In the genomic region with DNA sequence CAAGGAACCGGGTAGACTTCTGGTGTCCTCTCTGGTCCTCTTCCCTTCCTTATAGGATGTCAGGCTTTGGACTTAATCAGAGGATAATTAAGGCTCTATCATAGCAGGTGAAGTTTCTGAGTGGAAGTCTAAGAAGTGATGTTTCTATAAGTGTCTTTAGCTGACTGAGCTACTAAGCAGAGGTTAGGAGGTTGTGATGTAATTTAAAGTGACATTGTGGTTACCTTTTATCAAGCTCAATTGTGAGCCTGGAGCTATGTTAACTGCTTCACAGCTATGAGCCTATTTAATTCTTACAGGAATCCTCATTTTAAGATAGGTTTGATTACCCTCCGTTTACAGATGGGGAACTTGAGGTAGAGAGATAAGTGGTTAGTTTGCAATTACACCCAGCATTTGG, we compare ENCODE assay signal across 20 cellular contexts.
"Had no signal": no experiment of that assay in that cellular context is flagged by ENCODE, and none has a peak within 500 bp of the region (broad histone marks: within the 10 kb centered on the region; RNA-seq: fewer than 3 reads in every experiment).

No MANE protein-coding gene starts in this region.

- H3K9me3 ChIP-seq: heart right ventricle, thoracic aorta, upper lobe of left lung had no signal

- DNase-seq: activated CD4-positive, alpha-beta T cell treated with anti-CD3 and anti-CD28 coated beads for 1 hour; activated gamma-delta T cell treated with Interleukin-2 at 50 U/mL for 16 hours; activated T-cell treated with anti-CD3 and anti-CD28 coated beads, Interleukin-2, amount 50 U/mL, for 1 hour; aorta; brain microvascular endothelial cell; central memory CD4-positive, alpha-beta T cell; dermis blood vessel endothelial cell; effector CD8-positive, alpha-beta T cell; erythroblast; foreskin fibroblast; heart right ventricle; islet precursor cell; left cardiac atrium; nephron progenitor cell; posterior cingulate gyrus; small intestine; stimulated activated CD4-positive, alpha-beta T cell treated with anti-CD3 and anti-CD28 coated beads, Interleukin-2, amount 100 ng/mL, for 24 hours; WERI-Rb-1 had no signal

- H3K27ac ChIP-seq: brain microvascular endothelial cell, thoracic aorta, upper lobe of left lung, WERI-Rb-1 had no signal

- H3K4me3 ChIP-seq: thoracic aorta, upper lobe of left lung had no signal

- H3K36me3 ChIP-seq: brain microvascular endothelial cell, heart right ventricle, thoracic aorta, upper lobe of left lung, WERI-Rb-1 had no signal

- H3K27me3 ChIP-seq: brain microvascular endothelial cell, heart right ventricle, upper lobe of left lung had no signal
